Comparison of ENCODE assay signal across 17 cellular contexts in the genomic region with DNA sequence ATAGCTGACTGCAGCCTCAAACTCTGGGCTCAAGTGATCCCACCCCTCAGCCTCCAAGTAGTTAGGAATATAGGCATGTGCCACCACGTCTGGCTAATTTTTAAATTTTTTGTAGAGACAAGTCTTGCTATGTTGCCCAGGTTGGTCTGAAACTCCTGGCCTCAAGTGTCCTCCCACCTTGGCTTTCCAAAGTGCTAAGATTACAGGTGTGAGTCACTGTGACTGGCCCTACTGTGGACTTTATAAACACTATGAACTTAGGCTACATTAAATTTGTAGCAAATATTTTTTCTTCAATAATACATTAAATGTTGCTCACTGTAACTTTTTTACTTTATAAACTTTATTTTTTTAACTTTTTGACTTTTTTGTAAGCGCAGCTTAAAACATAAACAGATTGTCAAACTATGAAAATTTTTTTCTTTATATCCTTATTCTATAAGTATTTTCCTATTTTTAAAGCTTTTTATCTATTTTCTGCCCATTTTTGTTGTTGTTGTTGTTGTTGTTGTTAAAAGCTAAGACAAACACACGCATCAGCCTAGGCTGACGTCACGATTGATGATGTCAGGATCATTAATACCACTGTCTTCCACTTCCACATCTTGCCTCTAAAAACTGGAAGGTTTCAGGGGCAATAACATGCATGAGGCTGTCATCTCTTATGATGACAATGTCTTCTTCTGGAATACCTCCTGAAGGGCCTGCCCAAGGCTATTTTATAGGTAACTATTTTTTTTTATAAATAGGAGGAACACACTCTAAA.
DNase-seq lines count a peak whose midpoint lies in the region; ATAC-seq, FAIRE-seq and TF ChIP-seq lines count a peak whose summit lies in the region.
"Had no signal": no experiment of that assay in that cellular context is flagged by ENCODE, and none has a peak within 500 bp of the region (broad histone marks: within the 10 kb centered on the region; RNA-seq: fewer than 3 reads in every experiment).

No MANE protein-coding gene starts in this region.

- in situ Hi-C loops in IMR-90 (cut with MboI; ENCODE audit: low sequenced_read_pairs) = no loop called here

- intact Hi-C loops in IMR-90 (cut with micrococcal nuclease) = no loop called here

- no TSS peak for BruUV-seq in IMR-90 (replicated peaks; lab: Mats Ljungman, UMichigan)

- no peaks in the 10 kb centered on the region for H3K9me1 ChIP-seq in IMR-90 (ENCODE audit: insufficient read depth, low read length)
- H3K9me1 ChIP-seq in keratinocyte (ENCODE audit: control insufficient read depth, extremely low read depth, insufficient read depth, low read length) = no peaks in the 10 kb centered on the region

- H3K36me3 ChIP-seq in IMR-90 (ENCODE audit: control insufficient read depth, insufficient read depth, low read length) (no peaks in the 10 kb centered on the region), RWPE2 (ENCODE audit: low read depth) (no peaks in the 10 kb centered on the region), keratinocyte (ENCODE audit: control insufficient read depth in 2 of 2, extremely low read depth in 1 of 2, insufficient read depth in 2 of 2, low read length in 2 of 2) (no peaks in the 10 kb centered on the region), hepatocyte (replicated peaks; ENCODE audit: insufficient read depth, low read depth) (no peaks in the 10 kb centered on the region)

- H3K4me2 ChIP-seq in IMR-90 (ENCODE audit: low read depth, low read length) = no peak overlapping the region
- H3K4me2 ChIP-seq in keratinocyte (ENCODE audit: control insufficient read depth, extremely low read depth, insufficient read depth, low read depth, low read length) = no peak overlapping the region
- H3K4me2 ChIP-seq in hepatocyte = no peak overlapping the region

- H2AFZ ChIP-seq in IMR-90 (replicated peaks; ENCODE audit: low read length, poor library complexity) (no peak overlapping the region), keratinocyte (ENCODE audit: control insufficient read depth, low read length) (no peak overlapping the region), hepatocyte (no peak overlapping the region)

- H3K9me3 ChIP-seq in IMR-90 (ENCODE audit: control insufficient read depth, insufficient read depth, low read length) (no peaks in the 10 kb centered on the region), RWPE2 (ENCODE audit: severe bottlenecking) (no peaks in the 10 kb centered on the region), keratinocyte (ENCODE audit: control insufficient read depth, low read depth, low read length) (no peaks in the 10 kb centered on the region), hepatocyte (ENCODE audit: low read depth) (no peaks in the 10 kb centered on the region)

- H2BK15ac ChIP-seq in IMR-90 (ENCODE audit: low read depth, low read length) = no peak overlapping the region

- no peak overlapping the region for H3K14ac ChIP-seq in IMR-90 (replicated peaks; ENCODE audit: low read depth, low read length)

- no peak overlapping the region for H3K18ac ChIP-seq in IMR-90 (ENCODE audit: low read depth, low read length)

- H2BK120ac ChIP-seq in IMR-90 (ENCODE audit: low read depth, low read length) = no peak overlapping the region

- H3K23ac ChIP-seq in IMR-90 (ENCODE audit: low read depth, low read length) = no peak overlapping the region

- no peak for TF ChIP-seq POLR2A in IMR-90 (IDR thresholded peaks at IDR 0.05; ENCODE audit: low read depth, low read length)

- H3K27ac ChIP-seq in IMR-90 (ENCODE audit: insufficient read depth, low read length) (no peak overlapping the region), RWPE2 (ENCODE audit: poor library complexity, severe bottlenecking) (peak overlapping the region; percentile 62), keratinocyte (ENCODE audit: control insufficient read depth, insufficient read depth, low read length) (peak overlapping the region; percentile 89), hepatocyte (no peak overlapping the region)

- no peaks in the 10 kb centered on the region for H3K79me1 ChIP-seq in IMR-90 (ENCODE audit: low read depth in 1 of 2, low read length in 2 of 2)

- no peak overlapping the region for H3K9ac ChIP-seq in IMR-90 (ENCODE audit: low read depth, low read length)
- no peak overlapping the region for H3K9ac ChIP-seq in keratinocyte (ENCODE audit: control insufficient read depth, extremely low read depth, insufficient read depth, low read length)

- no peak overlapping the region for H2AK9ac ChIP-seq in IMR-90 (replicated peaks; ENCODE audit: low read depth, low read length, poor library complexity)

- no peaks in the 10 kb centered on the region for H3K9me2 ChIP-seq in hepatocyte (replicated peaks; ENCODE audit: insufficient read depth)

- H4K91ac ChIP-seq in IMR-90 (ENCODE audit: insufficient read depth, low read depth, low read length) = no peak overlapping the region

- no peak for FAIRE-seq in keratinocyte (lab: Jason Lieb, UNC)
- FAIRE-seq: A204.1, D721Med, GM12892 had no signal

- H4K8ac ChIP-seq in IMR-90 (ENCODE audit: low read depth in 2 of 2, low read length in 2 of 2) = no peak overlapping the region

- ATAC-seq in IMR-90 (ENCODE audit: low read depth) (no peak), RWPE2 (ENCODE audit: low read depth) (no peak), HG03097 (IDR thresholded peaks at IDR 0.05; ENCODE audit: low FRiP score, unreplicated experiment) (no peak), GM18867 (IDR thresholded peaks at IDR 0.05; ENCODE audit: unreplicated experiment) (no peak)

- no peak overlapping the region for H2AK5ac ChIP-seq in IMR-90 (ENCODE audit: low read depth, low read length)

- no peak overlapping the region for H2BK20ac ChIP-seq in IMR-90 (ENCODE audit: low read depth, low read length)

- H2BK5ac ChIP-seq in IMR-90 (ENCODE audit: low read depth, low read length, poor library complexity, severe bottlenecking) = no peak overlapping the region

- 0 out of 2 replicates have a peak, but pooled peaks cover 2% of the 10 kb centered on the region for H3K27me3 ChIP-seq in IMR-90 (ENCODE audit: control insufficient read depth, insufficient read depth, low read length)
- H3K27me3 ChIP-seq in RWPE2 (ENCODE audit: insufficient read depth, poor library complexity, severe bottlenecking) = no peaks in the 10 kb centered on the region
- H3K27me3 ChIP-seq in keratinocyte (ENCODE audit: control insufficient read depth, extremely low read depth, insufficient read depth, low read length) = no peaks in the 10 kb centered on the region
- H3K27me3 ChIP-seq in hepatocyte = no peaks in the 10 kb centered on the region

- dilution Hi-C loops in IMR-90 (cut with HindIII; ENCODE audit: low sequenced_read_pairs, unreplicated experiment) = no loop called here
- dilution Hi-C loops in keratinocyte (cut with MboI; ENCODE audit: extremely low pct_ligation_motif_present, low sequenced_read_pairs) = no loop called here

- WGBS in IMR-90 (ENCODE audit: extremely low coverage in 2 of 2, insufficient read length in 1 of 2), 2 experiments = no CpG with 5 or more reads among the region's 5 CpGs
- 70% methylated on average over 5 of the region's 5 CpGs for WGBS in hepatocyte (ENCODE audit: low lambda C conversion rate, missing lambda C conversion rate)

- H4K20me1 ChIP-seq in IMR-90 (ENCODE audit: insufficient read depth, low read length) = no peaks in the 10 kb centered on the region
- no peaks in the 10 kb centered on the region for H4K20me1 ChIP-seq in keratinocyte (ENCODE audit: control insufficient read depth, extremely low read depth, insufficient read depth, low read length)
- no peaks in the 10 kb centered on the region for H4K20me1 ChIP-seq in hepatocyte (ENCODE audit: insufficient read depth, poor library complexity, severe bottlenecking)

- POLR2A ChIA-PET in IMR-90 (lab: Charles Lee; ENCODE audit: unreplicated experiment) = no interaction called here

- DNase-seq in IMR-90 (no peak), RWPE2 (ENCODE audit: low spot score) (no peak), epithelial cell of esophagus (ENCODE audit: low read depth) (peak; percentile 35), keratinocyte (ENCODE audit: low read depth, low spot score) (no peak), NCI-H774 (lab: John Stamatoyannopoulos, UW) (no peak), hepatocyte (ENCODE audit: low spot score) (no peak)
- DNase-seq: C1 segment of cervical spinal cord; CD4-positive, alpha-beta T cell; DND-41; GDM1; HCEC 1CT; HFFc6 had no signal

- H4K5ac ChIP-seq in IMR-90 (ENCODE audit: low read depth, low read length) = no peak overlapping the region

- H3K79me2 ChIP-seq in keratinocyte (ENCODE audit: control insufficient read depth, insufficient read depth, low read length) (no peaks in the 10 kb centered on the region), hepatocyte (no peaks in the 10 kb centered on the region)

- TF ChIP-seq CTCF in IMR-90 (conservative IDR thresholded peaks at IDR 0.05; ENCODE audit: low read depth, low read length) (no peak), RWPE2 (IDR thresholded peaks at IDR 0.05; ENCODE audit: poor library complexity, severe bottlenecking) (no peak), epithelial cell of esophagus (IDR thresholded peaks at IDR 0.05; ENCODE audit: insufficient read depth, low read depth, low read length, missing control alignments) (no peak), keratinocyte (optimal IDR thresholded peaks at IDR 0.05 in 1 of 3, IDR thresholded peaks at IDR 0.05 in 1 of 3, conservative IDR thresholded peaks at IDR 0.05 in 1 of 3; ENCODE audit: extremely low read depth in 1 of 3, insufficient read depth in 2 of 3, low read length in 3 of 3) (no peak), hepatocyte (IDR thresholded peaks at IDR 0.05; ENCODE audit: poor library complexity) (no peak)

- H3K4me1 ChIP-seq in IMR-90 (ENCODE audit: control insufficient read depth, insufficient read depth, low read length) = peaks cover 4% of the 10 kb centered on the region; the same call in 1 of the 2 replicates
- H3K4me1 ChIP-seq in RWPE2 (ENCODE audit: insufficient read depth, poor library complexity, severe bottlenecking) = peaks cover 25% of the 10 kb centered on the region
- peaks cover 25% of the 10 kb centered on the region for H3K4me1 ChIP-seq in keratinocyte (ENCODE audit: control insufficient read depth, extremely low read depth, insufficient read depth, low read length)
- peaks cover 7% of the 10 kb centered on the region for H3K4me1 ChIP-seq in hepatocyte (ENCODE audit: insufficient read depth)

- no peak overlapping the region for H3K4me3 ChIP-seq in IMR-90 (ENCODE audit: insufficient read depth, low read depth, low read length)
- H3K4me3 ChIP-seq in RWPE2 (ENCODE audit: severe bottlenecking) = no peak overlapping the region
- no peak overlapping the region for H3K4me3 ChIP-seq in epithelial cell of esophagus (ENCODE audit: low read length)
- no peak overlapping the region for H3K4me3 ChIP-seq in keratinocyte (ENCODE audit: control insufficient read depth in 2 of 3, extremely low read depth in 1 of 3, insufficient read depth in 2 of 3, low read depth in 1 of 3, low read length in 3 of 3)
- no peak overlapping the region for H3K4me3 ChIP-seq in hepatocyte

- TF ChIP-seq RAD21 in IMR-90 (IDR thresholded peaks at IDR 0.05; ENCODE audit: low read length) = no peak

- peak overlapping the region; percentile 10; the same call in 1 of the 2 replicates for H3K4ac ChIP-seq in IMR-90 (ENCODE audit: low read depth, low read length)

- H3K56ac ChIP-seq in IMR-90 (ENCODE audit: extremely low read depth, insufficient read depth, low read length) = no peak overlapping the region

- CTCF ChIA-PET in IMR-90 (lab: Yijun Ruan, JAX) = interaction anchor here (0.5 kb wide), 1 partner anchor 88 kb away, joined by 3 read pairs; no protein-coding TSS in a partner anchor

Comparison
In these comparisons a context has a peak if more than half of its experiments do, and no peak if none do; other contexts are left out.
1. H3K27ac ChIP-seq: peak in RWPE2 (single experiment) and keratinocyte (single experiment); none in IMR-90 (single experiment) and hepatocyte (single experiment).